In genomic region chrX:112653017-112653416, GRCh38 we compare ENCODE assay signal across 11 cellular contexts. TPM values are rescaled to one million over a fixed set of nuclear protein-coding genes. Genes with fewer than 3 reads are reported as not detected.
"Had no signal": no experiment of that assay in that cellular context is flagged by ENCODE, and none has a peak within 500 bp of the region (broad histone marks: within the 10 kb centered on the region; RNA-seq: fewer than 3 reads in every experiment).

No MANE protein-coding gene starts in this region.

- FAIRE-seq: H1, H54, HepG2 had no signal

- H3K4me2 ChIP-seq: GM23338, KMS-11 had no signal

- H3K4me3 Mint-ChIP-seq: GM23338, H9, HFFc6 had no signal

- H3K27ac ChIP-seq: HL-60, KMS-11 had no signal

- H3K27ac Mint-ChIP-seq: GM23338, H9, HFFc6 had no signal

- H3K4me3 ChIP-seq: GM23338 had no signal

- H2AFZ ChIP-seq: GM23338 had no signal

- H3K4me1 Mint-ChIP-seq: GM23338, H9 had no signal

- ATAC-seq: GM23338, HepG2 had no signal

- DNase-seq: H9, HCEC 1CT, HFFc6, Karpas-422, KBM-7 had no signal

- H3K9ac ChIP-seq: KMS-11 had no signal

RNA-seq across cellular contexts. Expression of gene LHFPL1, which starts 26.7 kb away (rescaled TPM):
- total RNA-seq: HepG2, HFFc6 had no signal
- polyA plus RNA-seq: HepG2 had no signal
